In the genomic region with DNA sequence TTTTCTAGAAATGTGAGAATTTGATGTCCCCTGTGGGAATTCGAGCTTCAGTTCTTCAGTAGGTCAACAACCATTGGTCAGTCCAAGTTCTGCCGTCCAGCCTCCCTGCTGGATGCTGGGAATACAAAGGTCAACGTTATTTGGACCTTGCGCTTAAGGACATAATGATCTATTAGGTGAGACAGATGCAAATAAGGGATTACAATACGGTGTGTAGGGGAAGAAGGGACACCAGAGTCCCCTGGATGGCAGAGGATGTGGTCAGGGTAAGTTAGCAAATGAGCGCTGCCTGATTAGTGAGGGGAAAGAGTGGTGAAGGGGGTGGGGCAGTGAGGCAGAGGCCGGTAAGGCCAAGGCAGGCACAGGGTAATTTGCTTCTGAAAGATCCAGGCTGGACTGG, we compare ENCODE assay signal across 18 cellular contexts. TPM values are rescaled to one million over a fixed set of nuclear protein-coding genes. Genes with fewer than 3 reads are reported as not detected.
DNase-seq lines count a peak whose midpoint lies in the region; ATAC-seq and TF ChIP-seq lines count a peak whose summit lies in the region.
"Had no signal": no experiment of that assay in that cellular context is flagged by ENCODE, and none has a peak within 500 bp of the region (broad histone marks: within the 10 kb centered on the region; RNA-seq: fewer than 3 reads in every experiment).

No MANE protein-coding gene starts in this region.

- peak; percentile 64 for DNase-seq in activated CD4-positive, alpha-beta T cell treated with anti-CD3 and anti-CD28 coated beads, Interleukin-2, amount 10 ng/mL, durations not matched to agents 24 days and 14 days
- DNase-seq in activated CD4-positive, alpha-beta T cell treated with anti-CD3 and anti-CD28 coated beads for 1 hour: no peak
- DNase-seq in activated CD8-positive, alpha-beta T cell treated with anti-CD3 and anti-CD28 coated beads for 36 hours: peak; percentile 66
- DNase-seq in natural killer cell: no peak
- no peak for DNase-seq in DMS 273 treated with DMSO at 0.1 percent for 48 hours (lab: John Stamatoyannopoulos, UW)
- no peak for DNase-seq in esophagus squamous epithelium (lab: John Stamatoyannopoulos, UW)
- DNase-seq: brain microvascular endothelial cell; effector CD4-positive, alpha-beta T cell; foreskin fibroblast; NCI-H1436; NCI-H524; posterior cingulate gyrus; T-helper 9 cell; upper lobe of right lung had no signal

- peaks cover 0 to 70% (median 10%) of the 10 kb centered on the region in 3 donors for H3K4me1 ChIP-seq in esophagus squamous epithelium

- CTCF ChIA-PET in activated CD8-positive, alpha-beta T cell treated with anti-CD3 and anti-CD28 coated beads for 36 hours (lab: Charles Lee): interaction anchor here (1.6 to 2.1 kb wide), 2 partner anchors 9 to 12 kb away, joined by 4 to 5 read pairs; no protein-coding TSS in a partner anchor

- no peak overlapping the region for H3K27ac ChIP-seq in esophagus squamous epithelium
- H3K27ac ChIP-seq: A549, brain microvascular endothelial cell, upper lobe of right lung had no signal

- no peaks in the 10 kb centered on the region for H3K27me3 ChIP-seq in esophagus squamous epithelium
- H3K27me3 ChIP-seq: brain microvascular endothelial cell, upper lobe of right lung had no signal

- peaks cover 7% of the 10 kb centered on the region for H3K36me3 Mint-ChIP-seq in activated CD4-positive, alpha-beta T cell treated with anti-CD3 and anti-CD28 coated beads, Interleukin-2, amount 10 ng/mL, durations not matched to agents 24 days and 14 days (ENCODE audit: low read depth)
- no peaks in the 10 kb centered on the region for H3K36me3 Mint-ChIP-seq in activated CD8-positive, alpha-beta T cell treated with anti-CD3 and anti-CD28 coated beads for 36 hours (ENCODE audit: low read depth)
- H3K36me3 Mint-ChIP-seq in natural killer cell: no peaks in the 10 kb centered on the region

- H3K4me3 Mint-ChIP-seq in activated CD4-positive, alpha-beta T cell treated with anti-CD3 and anti-CD28 coated beads, Interleukin-2, amount 10 ng/mL, durations not matched to agents 24 days and 14 days: peak overlapping the region; percentile 36
- H3K4me3 Mint-ChIP-seq in activated CD8-positive, alpha-beta T cell treated with anti-CD3 and anti-CD28 coated beads for 36 hours: no peak overlapping the region
- peak overlapping the region; percentile 71 for H3K4me3 Mint-ChIP-seq in natural killer cell

- no peaks in the 10 kb centered on the region for H3K9me3 ChIP-seq in esophagus squamous epithelium
- H3K9me3 ChIP-seq: A549, upper lobe of right lung had no signal

- no peak overlapping the region for H3K4me3 ChIP-seq in esophagus squamous epithelium
- H3K4me3 ChIP-seq: A549, upper lobe of right lung had no signal

- no peak for TF ChIP-seq POLR2A in esophagus squamous epithelium (IDR thresholded peaks at IDR 0.05)

- peaks cover 71% of the 10 kb centered on the region for H3K4me1 Mint-ChIP-seq in activated CD4-positive, alpha-beta T cell treated with anti-CD3 and anti-CD28 coated beads, Interleukin-2, amount 10 ng/mL, durations not matched to agents 24 days and 14 days
- H3K4me1 Mint-ChIP-seq in activated CD8-positive, alpha-beta T cell treated with anti-CD3 and anti-CD28 coated beads for 36 hours (ENCODE audit: low read depth): peaks cover 85% of the 10 kb centered on the region
- H3K4me1 Mint-ChIP-seq in natural killer cell: peaks cover 87 to 96% of the 10 kb centered on the region in 2 donors

- intact Hi-C loops in activated CD4-positive, alpha-beta T cell treated with anti-CD3 and anti-CD28 coated beads, Interleukin-2, amount 10 ng/mL, durations not matched to agents 24 days and 14 days (cut with micrococcal nuclease): loop anchor here (10.0 kb wide), 1 partner anchor 212 kb away; no protein-coding TSS in a partner anchor
- intact Hi-C loops in activated CD8-positive, alpha-beta T cell treated with anti-CD3 and anti-CD28 coated beads for 36 hours (cut with micrococcal nuclease): no loop called here
- intact Hi-C loops in natural killer cell (cut with micrococcal nuclease) (loop anchor here (10.0 kb wide), 1 partner anchor 92 kb away; no protein-coding TSS in a partner anchor), esophagus squamous epithelium (cut with DNase I) (no loop called here)

- H3K9me3 Mint-ChIP-seq in activated CD4-positive, alpha-beta T cell treated with anti-CD3 and anti-CD28 coated beads, Interleukin-2, amount 10 ng/mL, durations not matched to agents 24 days and 14 days: no peaks in the 10 kb centered on the region
- H3K9me3 Mint-ChIP-seq in activated CD8-positive, alpha-beta T cell treated with anti-CD3 and anti-CD28 coated beads for 36 hours: no peaks in the 10 kb centered on the region
- H3K9me3 Mint-ChIP-seq in natural killer cell: no peaks in the 10 kb centered on the region

- POLR2A ChIA-PET in activated CD8-positive, alpha-beta T cell treated with anti-CD3 and anti-CD28 coated beads for 36 hours (lab: Charles Lee): no interaction called here

- H3K36me3 ChIP-seq in esophagus squamous epithelium: no peaks in the 10 kb centered on the region
- H3K36me3 ChIP-seq: brain microvascular endothelial cell, upper lobe of right lung had no signal

- no peak for TF ChIP-seq CTCF in activated CD8-positive, alpha-beta T cell treated with anti-CD3 and anti-CD28 coated beads for 36 hours (IDR thresholded peaks at IDR 0.05)
- TF ChIP-seq CTCF in natural killer cell (IDR thresholded peaks at IDR 0.05) (no peak), esophagus squamous epithelium (IDR thresholded peaks at IDR 0.05) (no peak)

- peak; percentile 43 for ATAC-seq in HG03108 (IDR thresholded peaks at IDR 0.05; ENCODE audit: unreplicated experiment)
- peak; percentile 48 for ATAC-seq in activated CD8-positive, alpha-beta T cell treated with anti-CD3 and anti-CD28 coated beads for 36 hours
- peak; percentile 71 to 77 (median 71) for ATAC-seq in natural killer cell
- no peak for ATAC-seq in GM21737 (IDR thresholded peaks at IDR 0.05; ENCODE audit: unreplicated experiment)
- ATAC-seq: A549, HCT116 had no signal

- no peak overlapping the region for H3K27ac Mint-ChIP-seq in activated CD4-positive, alpha-beta T cell treated with anti-CD3 and anti-CD28 coated beads, Interleukin-2, amount 10 ng/mL, durations not matched to agents 24 days and 14 days
- H3K27ac Mint-ChIP-seq in activated CD8-positive, alpha-beta T cell treated with anti-CD3 and anti-CD28 coated beads for 36 hours: no peak overlapping the region
- peak overlapping the region; percentile 67 to 85 for H3K27ac Mint-ChIP-seq in natural killer cell

- H3K27me3 Mint-ChIP-seq in activated CD4-positive, alpha-beta T cell treated with anti-CD3 and anti-CD28 coated beads, Interleukin-2, amount 10 ng/mL, durations not matched to agents 24 days and 14 days: no peaks in the 10 kb centered on the region
- no peaks in the 10 kb centered on the region for H3K27me3 Mint-ChIP-seq in activated CD8-positive, alpha-beta T cell treated with anti-CD3 and anti-CD28 coated beads for 36 hours
- H3K27me3 Mint-ChIP-seq in natural killer cell (ENCODE audit: low read depth in 2 of 2): no peaks in the 10 kb centered on the region

- 72 to 76% methylated on average over 7 of the region's 7 CpGs for WGBS in esophagus squamous epithelium, 2 donors

RNA-seq across cellular contexts. Expression of gene CCNY, which starts 16.2 kb away (rescaled TPM):
- 52.9 and 58.8 TPM in 2 replicates for total RNA-seq in activated CD4-positive, alpha-beta T cell treated with anti-CD3 and anti-CD28 coated beads, Interleukin-2, amount 10 ng/mL, durations not matched to agents 24 days and 14 days
- 10 to 100 TPM; 42.2 to 48.8 TPM for total RNA-seq in activated CD8-positive, alpha-beta T cell treated with anti-CD3 and anti-CD28 coated beads for 36 hours
- 10 to 100 TPM; 71.0 to 87.2 (median 74.3) TPM for total RNA-seq in natural killer cell
- total RNA-seq in esophagus squamous epithelium: 10 to 100 TPM; 24.1 to 41.5 (median 30.4) TPM

Comparison
In these comparisons a context has a peak if more than half of its experiments do, and no peak if none do; other contexts are left out.
1. DNase-seq: peak in activated CD4-positive, alpha-beta T cell treated with anti-CD3 and anti-CD28 coated beads, Interleukin-2, amount 10 ng/mL, durations not matched to agents 24 days and 14 days (single experiment) and activated CD8-positive, alpha-beta T cell treated with anti-CD3 and anti-CD28 coated beads for 36 hours (single experiment); none in activated CD4-positive, alpha-beta T cell treated with anti-CD3 and anti-CD28 coated beads for 1 hour (single experiment), natural killer cell (single experiment), DMS 273 treated with DMSO at 0.1 percent for 48 hours (single experiment) and esophagus squamous epithelium (single experiment).
2. H3K27ac Mint-ChIP-seq: peak in natural killer cell (2 of 2); none in activated CD4-positive, alpha-beta T cell treated with anti-CD3 and anti-CD28 coated beads, Interleukin-2, amount 10 ng/mL, durations not matched to agents 24 days and 14 days (single experiment) and activated CD8-positive, alpha-beta T cell treated with anti-CD3 and anti-CD28 coated beads for 36 hours (single experiment).
3. intact Hi-C loops: an anchor here in activated CD4-positive, alpha-beta T cell treated with anti-CD3 and anti-CD28 coated beads, Interleukin-2, amount 10 ng/mL, durations not matched to agents 24 days and 14 days (10.0 kb wide) and natural killer cell (10.0 kb wide); none called in activated CD8-positive, alpha-beta T cell treated with anti-CD3 and anti-CD28 coated beads for 36 hours and esophagus squamous epithelium.